In the genomic region with DNA sequence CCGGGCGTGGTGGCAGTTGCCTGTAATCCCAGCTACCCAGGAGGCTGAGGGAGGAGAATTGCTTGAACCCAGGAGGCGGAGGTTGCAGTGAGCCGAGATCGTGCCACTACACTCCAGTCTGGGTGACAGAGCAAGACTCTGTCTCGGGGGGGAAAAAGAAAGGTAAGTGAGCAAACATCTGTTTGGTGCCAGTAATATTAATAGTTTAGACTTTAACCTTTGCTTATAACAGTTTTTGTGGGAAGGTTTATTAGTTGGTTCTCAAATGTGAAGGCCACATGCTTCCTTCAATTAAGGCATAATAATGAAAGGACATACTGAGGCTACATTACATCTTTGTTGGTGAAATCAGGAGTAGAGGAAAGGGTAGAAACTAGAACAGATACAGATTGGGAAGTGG, we compare ENCODE assay signal across 8 cellular contexts. TPM values are rescaled to one million over a fixed set of nuclear protein-coding genes. Genes with fewer than 3 reads are reported as not detected.
DNase-seq lines count a peak whose midpoint lies in the region; ATAC-seq, FAIRE-seq and TF ChIP-seq lines count a peak whose summit lies in the region.
"Not testable (repeated sequence)": the region's sequence is repeated elsewhere in the genome, so short reads cannot be mapped to it uniquely, and the experiment has no call there.

No MANE protein-coding gene starts in this region.

- H3K27me3 ChIP-seq in CD4-positive, CD25-positive, alpha-beta regulatory T cell (ENCODE audit: control insufficient read depth, insufficient read depth, low read length); Loucy (ENCODE audit: insufficient read depth, low read length, poor library complexity, severe bottlenecking); subcutaneous abdominal adipose tissue (ENCODE audit: control insufficient read depth in 5 of 5, insufficient read depth in 4 of 5, low read length in 5 of 5): not testable (repeated sequence)

- not testable (repeated sequence) for H3K9me2 ChIP-seq in Loucy (replicated peaks; ENCODE audit: low read depth, low read length)

- H3K9me3 Mint-ChIP-seq in CD4-positive, CD25-positive, alpha-beta regulatory T cell; activated CD8-positive, alpha-beta T cell treated with anti-CD3 and anti-CD28 coated beads for 36 hours; activated naive CD8-positive, alpha-beta T cell treated with anti-CD3 and anti-CD28 coated beads, Interleukin-2, amount 50 U/mL, for 24 hours; progenitor cell of endocrine pancreas (ENCODE audit: low read depth): not testable (repeated sequence)

- not testable (repeated sequence) for TF ChIP-seq CTCF in Loucy (conservative IDR thresholded peaks at IDR 0.05; ENCODE audit: low read length); activated CD8-positive, alpha-beta T cell treated with anti-CD3 and anti-CD28 coated beads for 36 hours (IDR thresholded peaks at IDR 0.05); coronary artery (IDR thresholded peaks at IDR 0.05); progenitor cell of endocrine pancreas (IDR thresholded peaks at IDR 0.05; ENCODE audit: unreplicated experiment)

- H3K4me1 ChIP-seq in CD4-positive, CD25-positive, alpha-beta regulatory T cell (ENCODE audit: control insufficient read depth, insufficient read depth, low read length, poor library complexity, severe bottlenecking) = peaks cover 90% of the 10 kb centered on the region
- H3K4me1 ChIP-seq in Loucy (ENCODE audit: insufficient read depth, low read length, poor library complexity, severe bottlenecking) = peaks cover 58% of the 10 kb centered on the region
- peaks cover 0 to 32% (median 24%) of the 10 kb centered on the region in 5 donors for H3K4me1 ChIP-seq in subcutaneous abdominal adipose tissue (ENCODE audit: control insufficient read depth in 5 of 5, insufficient read depth in 5 of 5, low read length in 5 of 5)

- not testable (repeated sequence) for H2AFZ ChIP-seq in Loucy (ENCODE audit: low read length)

- DNase-seq in CD4-positive, CD25-positive, alpha-beta regulatory T cell; activated CD8-positive, alpha-beta T cell treated with anti-CD3 and anti-CD28 coated beads for 36 hours; activated naive CD8-positive, alpha-beta T cell treated with anti-CD3 and anti-CD28 coated beads, Interleukin-2, amount 50 U/mL, for 24 hours; coronary artery (ENCODE audit: low spot score); progenitor cell of endocrine pancreas (ENCODE audit: low spot score, unreplicated experiment): not testable (repeated sequence)

- H3K4me1 Mint-ChIP-seq in CD4-positive, CD25-positive, alpha-beta regulatory T cell = peaks cover 53 to 87% (median 69%) of the 10 kb centered on the region in 4 donors
- peaks cover 81% of the 10 kb centered on the region for H3K4me1 Mint-ChIP-seq in activated CD8-positive, alpha-beta T cell treated with anti-CD3 and anti-CD28 coated beads for 36 hours (ENCODE audit: low read depth)
- H3K4me1 Mint-ChIP-seq in activated naive CD8-positive, alpha-beta T cell treated with anti-CD3 and anti-CD28 coated beads, Interleukin-2, amount 50 U/mL, for 24 hours = peaks cover 81% of the 10 kb centered on the region
- not testable (repeated sequence) for H3K4me1 Mint-ChIP-seq in progenitor cell of endocrine pancreas (ENCODE audit: low read depth)

- ATAC-seq in CD4-positive, CD25-positive, alpha-beta regulatory T cell (ENCODE audit: low read depth in 2 of 2); activated CD8-positive, alpha-beta T cell treated with anti-CD3 and anti-CD28 coated beads for 36 hours; activated naive CD8-positive, alpha-beta T cell treated with anti-CD3 and anti-CD28 coated beads, Interleukin-2, amount 50 U/mL, for 24 hours: not testable (repeated sequence)

- H3K36me3 ChIP-seq in CD4-positive, CD25-positive, alpha-beta regulatory T cell (ENCODE audit: control insufficient read depth, insufficient read depth, low read length); Loucy (ENCODE audit: insufficient read depth, low read length); subcutaneous abdominal adipose tissue (ENCODE audit: control insufficient read depth in 5 of 5, insufficient read depth in 5 of 5, low read length in 5 of 5): not testable (repeated sequence)

- H3K79me2 ChIP-seq in Loucy (ENCODE audit: insufficient read depth, low read length) = peaks cover 100% of the 10 kb centered on the region

- not testable (repeated sequence) for H3K9ac ChIP-seq in Loucy (ENCODE audit: low read depth, low read length, poor library complexity, severe bottlenecking); subcutaneous abdominal adipose tissue (ENCODE audit: low read length in 5 of 5)

- peak overlapping the region; percentile 65 for H3K4me3 ChIP-seq in CD4-positive, CD25-positive, alpha-beta regulatory T cell (ENCODE audit: low read depth, low read length)
- not testable (repeated sequence) for H3K4me3 ChIP-seq in Loucy (ENCODE audit: low read length, poor library complexity, severe bottlenecking); subcutaneous abdominal adipose tissue (ENCODE audit: low read depth in 1 of 5, low read length in 5 of 5)
- peak overlapping the region; percentile 17 for H3K4me3 ChIP-seq in coronary artery

- intact Hi-C loops in activated CD8-positive, alpha-beta T cell treated with anti-CD3 and anti-CD28 coated beads for 36 hours (cut with micrococcal nuclease) = not testable (repeated sequence)

- peak overlapping the region; percentile 2 to 71 (median 29) for H3K4me3 Mint-ChIP-seq in CD4-positive, CD25-positive, alpha-beta regulatory T cell
- not testable (repeated sequence) for H3K4me3 Mint-ChIP-seq in activated CD8-positive, alpha-beta T cell treated with anti-CD3 and anti-CD28 coated beads for 36 hours; activated naive CD8-positive, alpha-beta T cell treated with anti-CD3 and anti-CD28 coated beads, Interleukin-2, amount 50 U/mL, for 24 hours; progenitor cell of endocrine pancreas (ENCODE audit: low read depth)

- H3K27me3 Mint-ChIP-seq in CD4-positive, CD25-positive, alpha-beta regulatory T cell; activated CD8-positive, alpha-beta T cell treated with anti-CD3 and anti-CD28 coated beads for 36 hours; activated naive CD8-positive, alpha-beta T cell treated with anti-CD3 and anti-CD28 coated beads, Interleukin-2, amount 50 U/mL, for 24 hours; progenitor cell of endocrine pancreas: not testable (repeated sequence)

- H4K20me1 ChIP-seq in Loucy (ENCODE audit: insufficient read depth, low read length, poor library complexity, severe bottlenecking) = peaks cover 95% of the 10 kb centered on the region

- H3K9me3 ChIP-seq in CD4-positive, CD25-positive, alpha-beta regulatory T cell (ENCODE audit: control insufficient read depth in 2 of 2, low read length in 2 of 2); Loucy (ENCODE audit: insufficient read depth, low read depth, low read length); subcutaneous abdominal adipose tissue (ENCODE audit: control insufficient read depth in 5 of 5, low read length in 5 of 5): not testable (repeated sequence)

- peak overlapping the region; percentile 41 for H3K27ac ChIP-seq in CD4-positive, CD25-positive, alpha-beta regulatory T cell (ENCODE audit: insufficient read depth, low read length, poor library complexity, severe bottlenecking)
- H3K27ac ChIP-seq in coronary artery = not testable (repeated sequence)
- peak overlapping the region; percentile 44 for H3K27ac ChIP-seq in subcutaneous abdominal adipose tissue (ENCODE audit: low read depth, low read length)

- FAIRE-seq in islet of Langerhans (lab: Jason Lieb, UNC) = peak; percentile 30

- peak overlapping the region; percentile 36 for H3K4me2 ChIP-seq in Loucy (ENCODE audit: low read depth, low read length, poor library complexity, severe bottlenecking)

- peak overlapping the region; percentile 5 to 11 (median 6) for H3K27ac Mint-ChIP-seq in CD4-positive, CD25-positive, alpha-beta regulatory T cell
- H3K27ac Mint-ChIP-seq in activated CD8-positive, alpha-beta T cell treated with anti-CD3 and anti-CD28 coated beads for 36 hours = peak overlapping the region; percentile 53
- H3K27ac Mint-ChIP-seq in activated naive CD8-positive, alpha-beta T cell treated with anti-CD3 and anti-CD28 coated beads, Interleukin-2, amount 50 U/mL, for 24 hours = peak overlapping the region; percentile 45
- peak overlapping the region; percentile 90 for H3K27ac Mint-ChIP-seq in progenitor cell of endocrine pancreas

- H3K36me3 Mint-ChIP-seq in CD4-positive, CD25-positive, alpha-beta regulatory T cell; progenitor cell of endocrine pancreas (ENCODE audit: insufficient read depth): not testable (repeated sequence)
- H3K36me3 Mint-ChIP-seq in activated CD8-positive, alpha-beta T cell treated with anti-CD3 and anti-CD28 coated beads for 36 hours (ENCODE audit: low read depth) = peaks cover 20% of the 10 kb centered on the region
- peaks cover 21% of the 10 kb centered on the region for H3K36me3 Mint-ChIP-seq in activated naive CD8-positive, alpha-beta T cell treated with anti-CD3 and anti-CD28 coated beads, Interleukin-2, amount 50 U/mL, for 24 hours (ENCODE audit: low read depth)

- CTCF ChIA-PET in activated CD8-positive, alpha-beta T cell treated with anti-CD3 and anti-CD28 coated beads for 36 hours (lab: Charles Lee) = interaction anchor here (1.4 kb wide), 2 partner anchors 12 to 213 kb away, joined by 5 to 7 read pairs; no protein-coding TSS in a partner anchor

- POLR2A ChIA-PET in activated CD8-positive, alpha-beta T cell treated with anti-CD3 and anti-CD28 coated beads for 36 hours (lab: Charles Lee) = interaction anchor here (0.6 to 1.0 kb wide), 2 partner anchors 26 to 115 kb away, joined by 3 read pairs; no protein-coding TSS in a partner anchor

- not testable (repeated sequence) for H3F3A ChIP-seq in Loucy (ENCODE audit: low read depth)

RNA-seq across cellular contexts. Expression of a gene that starts 36.4 kb away (rescaled TPM):
- 360 TPM for total RNA-seq in CD4-positive, CD25-positive, alpha-beta regulatory T cell
- 10 to 100 TPM; 22.1 to 34.6 (median 28.1) TPM for polyA plus RNA-seq in CD4-positive, CD25-positive, alpha-beta regulatory T cell
- total RNA-seq in activated CD8-positive, alpha-beta T cell treated with anti-CD3 and anti-CD28 coated beads for 36 hours = 100 to 1,000 TPM; 142 to 143 TPM
- 244 and 248 TPM in 2 replicates for total RNA-seq in progenitor cell of endocrine pancreas

Comparison
In these comparisons a context has a peak if more than half of its experiments do, and no peak if none do; other contexts are left out.
1. H3K27ac Mint-ChIP-seq: peak in every context shown above with its lines; median percentile 90 in progenitor cell of endocrine pancreas; 53 in activated CD8-positive, alpha-beta T cell treated with anti-CD3 and anti-CD28 coated beads for 36 hours; 45 in activated naive CD8-positive, alpha-beta T cell treated with anti-CD3 and anti-CD28 coated beads, Interleukin-2, amount 50 U/mL, for 24 hours; 6 in CD4-positive, CD25-positive, alpha-beta regulatory T cell.